Comparison of ENCODE assay signal across 10 cellular contexts in the genomic region with DNA sequence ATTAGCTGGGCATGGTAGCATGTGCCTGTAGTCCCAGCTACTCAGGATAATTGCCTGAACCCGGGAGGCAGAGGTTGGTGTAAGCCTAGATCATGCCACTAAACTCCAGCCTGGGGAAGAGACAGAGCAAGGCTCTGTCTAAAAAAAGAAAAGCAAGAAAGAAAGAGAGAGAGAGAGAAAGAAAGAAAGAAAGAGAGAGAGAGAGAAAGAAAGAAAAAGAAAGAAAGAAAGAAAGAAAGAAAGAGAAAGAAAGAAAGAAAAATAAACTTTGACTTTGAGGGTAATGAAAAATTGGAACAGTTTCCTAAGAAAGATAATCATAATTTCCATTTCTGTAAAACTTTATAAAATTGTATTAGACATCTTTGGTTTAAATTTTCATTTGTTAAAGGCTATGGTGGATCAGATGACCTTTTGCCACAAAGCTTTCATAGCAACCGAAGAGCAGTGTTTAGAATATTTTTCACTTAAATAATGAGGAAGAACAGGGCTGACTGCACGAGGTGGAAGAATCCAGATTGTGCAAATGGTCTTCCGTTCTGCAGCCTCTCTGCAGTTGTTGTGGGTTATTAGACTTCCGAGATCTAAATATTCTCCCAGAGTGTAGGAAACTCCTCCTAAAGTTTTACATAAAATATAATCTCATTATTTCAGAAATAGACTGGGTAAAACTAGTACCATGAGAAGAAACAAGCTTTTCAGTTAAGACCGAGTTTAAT. TPM values are rescaled to one million over a fixed set of nuclear protein-coding genes. Genes with fewer than 3 reads are reported as not detected.
A peak's percentile ranks its signal among the peaks of the same experiment; 100 is the strongest.
DNase-seq lines count a peak whose midpoint lies in the region; ATAC-seq and TF ChIP-seq lines count a peak whose summit lies in the region.
"Had no signal": no experiment of that assay in that cellular context is flagged by ENCODE, and none has a peak within 500 bp of the region (broad histone marks: within the 10 kb centered on the region; RNA-seq: fewer than 3 reads in every experiment).

No MANE protein-coding gene starts in this region.

- DNase-seq in activated CD4-positive, alpha-beta T cell treated with anti-CD3 and anti-CD28 coated beads, Interleukin-2, amount 10 ng/mL, durations not matched to agents 24 days and 14 days: no peak
- DNase-seq in activated CD4-positive, alpha-beta T cell treated with anti-CD3 and anti-CD28 coated beads, Interleukin-2, amount 10 ng/mL, durations not matched to agents 7 days and 5 days: no peak
- DNase-seq in NOMO-1 treated with DMSO at 0.1 percent for 48 hours (lab: John Stamatoyannopoulos, UW; ENCODE audit: unreplicated experiment) (peak; percentile 92), fibroblast of peridontal ligament (ENCODE audit: extremely low read depth) (peak; percentile 33), smooth muscle cell (lab: John Stamatoyannopoulos, UW; ENCODE audit: unreplicated experiment) (no peak), DMS114 treated with DMSO at 0.1 percent for 48 hours (lab: John Stamatoyannopoulos, UW; ENCODE audit: unreplicated experiment) (no peak), body of pancreas (no peak)
- DNase-seq: T-helper 1 cell had no signal

- H3K4me3 ChIP-seq in smooth muscle cell (no peak overlapping the region), body of pancreas (no peak overlapping the region)
- H3K4me3 ChIP-seq: vagina had no signal

- no peaks in the 10 kb centered on the region for H4K20me1 ChIP-seq in smooth muscle cell (ENCODE audit: low read depth)

- no peaks in the 10 kb centered on the region for H3K79me2 ChIP-seq in smooth muscle cell (ENCODE audit: low read depth)

- H3K4me1 ChIP-seq in smooth muscle cell (ENCODE audit: low read depth) (peaks cover 9% of the 10 kb centered on the region), body of pancreas (peaks cover 36% of the 10 kb centered on the region)

- H3K9me3 ChIP-seq in smooth muscle cell (replicated peaks; ENCODE audit: low read depth): no peaks in the 10 kb centered on the region
- H3K9me3 ChIP-seq in body of pancreas: no peaks in the 10 kb centered on the region
- H3K9me3 ChIP-seq: vagina had no signal

- H3K9me3 Mint-ChIP-seq in activated CD4-positive, alpha-beta T cell treated with anti-CD3 and anti-CD28 coated beads, Interleukin-2, amount 10 ng/mL, durations not matched to agents 24 days and 14 days: no peaks in the 10 kb centered on the region
- no peaks in the 10 kb centered on the region for H3K9me3 Mint-ChIP-seq in activated CD4-positive, alpha-beta T cell treated with anti-CD3 and anti-CD28 coated beads, Interleukin-2, amount 10 ng/mL, durations not matched to agents 7 days and 5 days

- ATAC-seq in HG02571 (IDR thresholded peaks at IDR 0.05; ENCODE audit: unreplicated experiment) (no peak), body of pancreas (no peak)

- peak overlapping the region; percentile 41 for H3K4me2 ChIP-seq in smooth muscle cell

- H3F3A ChIP-seq in smooth muscle cell (ENCODE audit: low read depth): peaks cover 12% of the 10 kb centered on the region

- no peak for TF ChIP-seq POLR2A in body of pancreas (IDR thresholded peaks at IDR 0.05)

- POLR2A ChIA-PET in activated CD4-positive, alpha-beta T cell treated with anti-CD3 and anti-CD28 coated beads, Interleukin-2, amount 10 ng/mL, durations not matched to agents 7 days and 5 days (lab: Charles Lee): no interaction called here

- H2AFZ ChIP-seq in smooth muscle cell (ENCODE audit: low read depth): peak overlapping the region; percentile 28

- intact Hi-C loops in activated CD4-positive, alpha-beta T cell treated with anti-CD3 and anti-CD28 coated beads, Interleukin-2, amount 10 ng/mL, durations not matched to agents 24 days and 14 days (cut with micrococcal nuclease): no loop called here
- intact Hi-C loops in body of pancreas (cut with DNase I): no loop called here

- WGBS in smooth muscle cell (ENCODE audit: low lambda C conversion rate): 50% methylated on average over 6 of the region's 6 CpGs
- WGBS in body of pancreas, 2 donors: 65 to 82% methylated on average over 6 of the region's 6 CpGs

- TF ChIP-seq CTCF in smooth muscle cell (IDR thresholded peaks at IDR 0.05; ENCODE audit: borderline replicate concordance, insufficient read depth, poor library complexity, severe bottlenecking) (no peak), body of pancreas (IDR thresholded peaks at IDR 0.05) (no peak)

- peaks cover 2% of the 10 kb centered on the region for H3K36me3 Mint-ChIP-seq in activated CD4-positive, alpha-beta T cell treated with anti-CD3 and anti-CD28 coated beads, Interleukin-2, amount 10 ng/mL, durations not matched to agents 24 days and 14 days (ENCODE audit: low read depth)
- no peaks in the 10 kb centered on the region for H3K36me3 Mint-ChIP-seq in activated CD4-positive, alpha-beta T cell treated with anti-CD3 and anti-CD28 coated beads, Interleukin-2, amount 10 ng/mL, durations not matched to agents 7 days and 5 days (ENCODE audit: low read depth)

- H3K27me3 Mint-ChIP-seq in activated CD4-positive, alpha-beta T cell treated with anti-CD3 and anti-CD28 coated beads, Interleukin-2, amount 10 ng/mL, durations not matched to agents 24 days and 14 days: no peaks in the 10 kb centered on the region
- peaks cover 2% of the 10 kb centered on the region for H3K27me3 Mint-ChIP-seq in activated CD4-positive, alpha-beta T cell treated with anti-CD3 and anti-CD28 coated beads, Interleukin-2, amount 10 ng/mL, durations not matched to agents 7 days and 5 days

- no peak overlapping the region for H3K9ac ChIP-seq in smooth muscle cell (ENCODE audit: low read depth)

- H3K27ac Mint-ChIP-seq in activated CD4-positive, alpha-beta T cell treated with anti-CD3 and anti-CD28 coated beads, Interleukin-2, amount 10 ng/mL, durations not matched to agents 24 days and 14 days: peak overlapping the region; percentile 48
- H3K27ac Mint-ChIP-seq in activated CD4-positive, alpha-beta T cell treated with anti-CD3 and anti-CD28 coated beads, Interleukin-2, amount 10 ng/mL, durations not matched to agents 7 days and 5 days: no peak overlapping the region

- CTCF ChIA-PET in activated CD4-positive, alpha-beta T cell treated with anti-CD3 and anti-CD28 coated beads, Interleukin-2, amount 10 ng/mL, durations not matched to agents 7 days and 5 days (lab: Charles Lee): interaction anchor here (0.6 to 0.8 kb wide), 2 partner anchors 9 to 109 kb away, joined by 3 read pairs; no protein-coding TSS in a partner anchor

- H3K36me3 ChIP-seq in smooth muscle cell (ENCODE audit: low read depth): no peaks in the 10 kb centered on the region
- no peaks in the 10 kb centered on the region for H3K36me3 ChIP-seq in body of pancreas (replicated peaks in 1 of 2; ENCODE audit: insufficient read depth in 1 of 2, low read depth in 2 of 2)
- H3K36me3 ChIP-seq: vagina had no signal

- peak overlapping the region; percentile 16 for H3K27ac ChIP-seq in smooth muscle cell (ENCODE audit: low read depth)
- H3K27ac ChIP-seq in body of pancreas: peak overlapping the region in 2 of 4 donors; percentile 13 to 39
- H3K27ac ChIP-seq: vagina had no signal

- H3K27me3 ChIP-seq in smooth muscle cell (ENCODE audit: low read depth): no peaks in the 10 kb centered on the region
- H3K27me3 ChIP-seq in body of pancreas: no peaks in the 10 kb centered on the region
- H3K27me3 ChIP-seq: vagina had no signal

- H3K4me1 Mint-ChIP-seq in activated CD4-positive, alpha-beta T cell treated with anti-CD3 and anti-CD28 coated beads, Interleukin-2, amount 10 ng/mL, durations not matched to agents 24 days and 14 days: peaks cover 37% of the 10 kb centered on the region
- peaks cover 23% of the 10 kb centered on the region for H3K4me1 Mint-ChIP-seq in activated CD4-positive, alpha-beta T cell treated with anti-CD3 and anti-CD28 coated beads, Interleukin-2, amount 10 ng/mL, durations not matched to agents 7 days and 5 days

- no peak overlapping the region for H3K4me3 Mint-ChIP-seq in activated CD4-positive, alpha-beta T cell treated with anti-CD3 and anti-CD28 coated beads, Interleukin-2, amount 10 ng/mL, durations not matched to agents 24 days and 14 days
- H3K4me3 Mint-ChIP-seq in activated CD4-positive, alpha-beta T cell treated with anti-CD3 and anti-CD28 coated beads, Interleukin-2, amount 10 ng/mL, durations not matched to agents 7 days and 5 days: no peak overlapping the region

RNA-seq across cellular contexts. Expression of a gene that starts 55.9 kb away (rescaled TPM):
- total RNA-seq in activated CD4-positive, alpha-beta T cell treated with anti-CD3 and anti-CD28 coated beads, Interleukin-2, amount 10 ng/mL, durations not matched to agents 24 days and 14 days: 10.7 and 13.0 TPM in 2 replicates
- total RNA-seq in activated CD4-positive, alpha-beta T cell treated with anti-CD3 and anti-CD28 coated beads, Interleukin-2, amount 10 ng/mL, durations not matched to agents 7 days and 5 days: 1 to 10 TPM in 1 of 2 experiments, under 1 TPM in 1; 0.92 to 1.0 TPM
- total RNA-seq in smooth muscle cell: 5.5 and 6.0 TPM in 2 replicates
- polyA plus RNA-seq in smooth muscle cell: 3.4 and 3.6 TPM in 2 replicates
- 10 to 100 TPM; 79.9 to 99.5 TPM for total RNA-seq in body of pancreas

Comparison
In these comparisons a context has a peak if more than half of its experiments do, and no peak if none do; other contexts are left out.
1. DNase-seq: peak in NOMO-1 treated with DMSO at 0.1 percent for 48 hours (single experiment) and fibroblast of peridontal ligament (single experiment); none in activated CD4-positive, alpha-beta T cell treated with anti-CD3 and anti-CD28 coated beads, Interleukin-2, amount 10 ng/mL, durations not matched to agents 24 days and 14 days (single experiment), activated CD4-positive, alpha-beta T cell treated with anti-CD3 and anti-CD28 coated beads, Interleukin-2, amount 10 ng/mL, durations not matched to agents 7 days and 5 days (single experiment), smooth muscle cell (single experiment), DMS114 treated with DMSO at 0.1 percent for 48 hours (single experiment) and body of pancreas (0 of 4).